In genomic region chr6:110358536-110359148, GRCh38 we compare ENCODE assay signal across 9 cellular contexts. TPM values are rescaled to one million over a fixed set of nuclear protein-coding genes. Genes with fewer than 3 reads are reported as not detected.
DNase-seq lines count a peak whose midpoint lies in the region; ATAC-seq and TF ChIP-seq lines count a peak whose summit lies in the region.
"Had no signal": no experiment of that assay in that cellular context is flagged by ENCODE, and none has a peak within 500 bp of the region (broad histone marks: within the 10 kb centered on the region; RNA-seq: fewer than 3 reads in every experiment).

No MANE protein-coding gene starts in this region.

- H3K27ac ChIP-seq in brain microvascular endothelial cell (no peak overlapping the region), lung (ENCODE audit: low read depth in 1 of 2, low read length in 1 of 2) (peak overlapping the region in 1 of 2 donors; percentile 48), testis (peak overlapping the region; percentile 61 to 89)

- ATAC-seq in lung (ENCODE audit: insufficient read depth, low FRiP score) (peak; percentile 13), HG03432 (IDR thresholded peaks at IDR 0.05; ENCODE audit: unreplicated experiment) (no peak), omental fat pad (ENCODE audit: low FRiP score) (no peak), GM21576 (IDR thresholded peaks at IDR 0.05; ENCODE audit: unreplicated experiment) (no peak)

- peaks cover 2% of the 10 kb centered on the region for H3K4me1 Mint-ChIP-seq in activated CD4-positive, alpha-beta T cell treated with anti-CD3 and anti-CD28 coated beads, Interleukin-2, amount 10 ng/mL, durations not matched to agents 24 days and 14 days

- H3K4me3 Mint-ChIP-seq in activated CD4-positive, alpha-beta T cell treated with anti-CD3 and anti-CD28 coated beads, Interleukin-2, amount 10 ng/mL, durations not matched to agents 24 days and 14 days, result peak overlapping the region; percentile 22

- H3K27ac Mint-ChIP-seq in activated CD4-positive, alpha-beta T cell treated with anti-CD3 and anti-CD28 coated beads, Interleukin-2, amount 10 ng/mL, durations not matched to agents 24 days and 14 days, result no peak overlapping the region

- 43 to 45% methylated on average over 13 of the region's 13 CpGs for WGBS in lung, 2 donors
- WGBS in testis, 2 donors, result 28 to 30% methylated on average over 13 of the region's 13 CpGs

- peaks cover 59% of the 10 kb centered on the region for H3K27me3 Mint-ChIP-seq in activated CD4-positive, alpha-beta T cell treated with anti-CD3 and anti-CD28 coated beads, Interleukin-2, amount 10 ng/mL, durations not matched to agents 24 days and 14 days

- in situ Hi-C loops in brain microvascular endothelial cell (cut with HindIII; ENCODE audit: low pct_ligation_motif_present, low sequenced_read_pairs), result no loop called here

- H3K27me3 ChIP-seq in brain microvascular endothelial cell (replicated peaks), result no peaks in the 10 kb centered on the region
- no peaks in the 10 kb centered on the region for H3K27me3 ChIP-seq in lung (ENCODE audit: control insufficient read depth, insufficient read depth)
- H3K27me3 ChIP-seq in testis, result no peaks in the 10 kb centered on the region

- H3K9me3 ChIP-seq in lung (ENCODE audit: control insufficient read depth in 2 of 2, insufficient read depth in 1 of 2, low read length in 1 of 2), result no peaks in the 10 kb centered on the region
- no peaks in the 10 kb centered on the region for H3K9me3 ChIP-seq in testis

- no peak for TF ChIP-seq POLR2A in testis (IDR thresholded peaks at IDR 0.05)

- H3K4me3 ChIP-seq in brain microvascular endothelial cell (ENCODE audit: low read depth, low read length), result peak overlapping the region; percentile 45
- H3K4me3 ChIP-seq in lung, result no peak overlapping the region
- H3K4me3 ChIP-seq in testis, result peak overlapping the region; percentile 62 to 68

- TF ChIP-seq CTCF in brain microvascular endothelial cell (IDR thresholded peaks at IDR 0.05; ENCODE audit: low read depth, low read length, missing control alignments) (no peak), lung (IDR thresholded peaks at IDR 0.05; ENCODE audit: control extremely low read depth, extremely low read depth) (no peak), testis (IDR thresholded peaks at IDR 0.05) (no peak), omental fat pad (IDR thresholded peaks at IDR 0.05) (no peak)

- no peaks in the 10 kb centered on the region for H3K9me3 Mint-ChIP-seq in activated CD4-positive, alpha-beta T cell treated with anti-CD3 and anti-CD28 coated beads, Interleukin-2, amount 10 ng/mL, durations not matched to agents 24 days and 14 days

- H3K36me3 ChIP-seq in brain microvascular endothelial cell (replicated peaks) (no peaks in the 10 kb centered on the region), lung (ENCODE audit: control insufficient read depth in 2 of 2, insufficient read depth in 2 of 2, low read length in 2 of 2) (no peaks in the 10 kb centered on the region), testis (ENCODE audit: low read depth, missing control alignments) (no peaks in the 10 kb centered on the region)

- H3K36me3 Mint-ChIP-seq in activated CD4-positive, alpha-beta T cell treated with anti-CD3 and anti-CD28 coated beads, Interleukin-2, amount 10 ng/mL, durations not matched to agents 24 days and 14 days (ENCODE audit: low read depth), result no peaks in the 10 kb centered on the region

- H3K4me1 ChIP-seq in lung (ENCODE audit: control insufficient read depth in 2 of 2, insufficient read depth in 2 of 2, low read length in 2 of 2) (peaks cover 0 to 9% of the 10 kb centered on the region in 2 donors), testis (peaks cover 10% of the 10 kb centered on the region)

- intact Hi-C loops in activated CD4-positive, alpha-beta T cell treated with anti-CD3 and anti-CD28 coated beads, Interleukin-2, amount 10 ng/mL, durations not matched to agents 24 days and 14 days (cut with micrococcal nuclease), result no loop called here
- intact Hi-C loops in testis (cut with DNase I; ENCODE audit: low total_unique reads), result no loop called here

- DNase-seq in activated CD4-positive, alpha-beta T cell treated with anti-CD3 and anti-CD28 coated beads, Interleukin-2, amount 10 ng/mL, durations not matched to agents 24 days and 14 days, result no peak
- DNase-seq in activated CD4-positive, alpha-beta T cell treated with anti-CD3 and anti-CD28 coated beads, Interleukin-2, amount 50 U/mL, for 4 hours, result no peak
- DNase-seq in brain microvascular endothelial cell (no peak), lung (ENCODE audit: low spot score) (no peak), testis (no peak), omental fat pad (ENCODE audit: low spot score) (no peak)

RNA-seq across cellular contexts. Expression of gene METTL24, which starts 0.5 kb away (rescaled TPM):
- total RNA-seq in activated CD4-positive, alpha-beta T cell treated with anti-CD3 and anti-CD28 coated beads, Interleukin-2, amount 10 ng/mL, durations not matched to agents 24 days and 14 days, result not detected in 2 replicates
- total RNA-seq in lung (1 to 10 TPM; 2.0 to 3.7 TPM), testis (1 to 10 TPM; 3.5 to 6.0 TPM), omental fat pad (1 to 10 TPM; 2.4 to 6.9 (median 2.7) TPM)
- polyA plus RNA-seq in lung (under 1 TPM in 1 of 2 donors, not detected in 1; 0.73 TPM), testis (ENCODE audit: insufficient read depth, low read depth, low replicate concordance) (6.3 TPM)
- total RNA-seq: M059J had no signal

RNA-seq across cellular contexts. Expression of gene DDO, which starts 56.7 kb away (rescaled TPM):
- total RNA-seq in activated CD4-positive, alpha-beta T cell treated with anti-CD3 and anti-CD28 coated beads, Interleukin-2, amount 10 ng/mL, durations not matched to agents 24 days and 14 days, result not detected in 2 replicates
- total RNA-seq in lung (1 to 10 TPM; 1.8 to 3.1 TPM), testis (under 1 TPM; 0.19 to 0.24 TPM), omental fat pad (1 to 10 TPM; 2.4 to 7.6 (median 2.6) TPM)
- polyA plus RNA-seq in lung (1 to 10 TPM in 1 of 2 donors, under 1 TPM in 1; 0.79 to 2.2 TPM), testis (ENCODE audit: insufficient read depth, low read depth, low replicate concordance) (0.73 TPM)
